ENCODE assay signal across 12 cellular contexts in the genomic region with DNA sequence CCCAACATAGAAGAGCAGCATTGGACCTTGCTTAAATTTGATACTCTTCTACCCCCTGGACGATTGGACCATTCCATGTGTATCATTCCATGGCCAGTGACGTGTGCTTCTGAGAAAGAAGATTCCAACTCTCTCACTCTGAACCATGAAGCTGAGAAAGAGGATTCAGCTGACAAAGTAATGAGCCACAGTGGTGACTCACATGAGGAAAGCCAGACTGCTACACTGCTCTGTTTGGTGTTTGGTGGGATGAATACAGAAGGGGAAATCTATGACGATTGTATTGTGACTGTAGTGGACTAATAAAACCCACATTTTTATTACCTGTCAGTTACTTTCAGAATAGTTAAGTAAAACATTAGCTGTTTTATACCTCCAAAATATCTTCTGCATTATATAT. TPM values are rescaled to one million over a fixed set of nuclear protein-coding genes. Genes with fewer than 3 reads are reported as not detected.
DNase-seq lines count a peak whose midpoint lies in the region; ATAC-seq and TF ChIP-seq lines count a peak whose summit lies in the region.
"Had no signal": no experiment of that assay in that cellular context is flagged by ENCODE, and none has a peak within 500 bp of the region (broad histone marks: within the 10 kb centered on the region; RNA-seq: fewer than 3 reads in every experiment).

No MANE protein-coding gene starts in this region.

- no peak overlapping the region for H2BK120ac ChIP-seq in H9 (ENCODE audit: low read depth, low read length, poor library complexity, severe bottlenecking)

- no peak overlapping the region for H3K4me2 ChIP-seq in H9 (ENCODE audit: insufficient read depth, insufficient read length, low read length)

- no peak for ATAC-seq in aorta (ENCODE audit: low FRiP score)
- no peak for ATAC-seq in naive thymus-derived CD8-positive, alpha-beta T cell
- ATAC-seq: gastrocnemius medialis, sciatic nerve had no signal

- H3K4me1 ChIP-seq in adipocyte (ENCODE audit: control insufficient read depth, insufficient read depth, low read length), result peaks cover 44% of the 10 kb centered on the region
- peaks cover 0 to 2% of the 10 kb centered on the region in 2 donors for H3K4me1 ChIP-seq in aorta (ENCODE audit: control insufficient read depth in 1 of 2, insufficient read depth in 2 of 2, low read length in 2 of 2)
- H3K4me1 ChIP-seq in H9 (ENCODE audit: insufficient read depth, low read length), result no peaks in the 10 kb centered on the region

- no peak overlapping the region for H2BK5ac ChIP-seq in H9 (ENCODE audit: insufficient read length, low read length)

- H3K18ac ChIP-seq in H9 (ENCODE audit: insufficient read length, low read depth, low read length), result no peak overlapping the region

- no peak overlapping the region for H3K23ac ChIP-seq in H9 (ENCODE audit: insufficient read length, low read depth, low read length)

- H3K9me3 ChIP-seq in adipocyte (ENCODE audit: control insufficient read depth, low read length), result no peaks in the 10 kb centered on the region
- H3K9me3 ChIP-seq in aorta (ENCODE audit: control insufficient read depth, low read length), result no peaks in the 10 kb centered on the region
- no peaks in the 10 kb centered on the region for H3K9me3 ChIP-seq in H9 (ENCODE audit: control insufficient read depth, low read depth, low read length)
- H3K9me3 ChIP-seq: gastrocnemius medialis had no signal

- WGBS in aorta, 2 donors, result 52 to 55% methylated on average over 3 of the region's 3 CpGs
- WGBS in H9 (ENCODE audit: extremely low coverage, insufficient read length, low lambda C conversion rate), result no CpG with 5 or more reads among the region's 3 CpGs

- H2AFZ ChIP-seq in H9 (ENCODE audit: low read length), result no peak overlapping the region

- H3K9ac ChIP-seq in adipocyte (ENCODE audit: low read length), result no peak overlapping the region
- no peak overlapping the region for H3K9ac ChIP-seq in H9 (ENCODE audit: extremely low read depth, insufficient read length, low read length)

- no peak for TF ChIP-seq CTCF in 22Rv1 (IDR thresholded peaks at IDR 0.05)
- TF ChIP-seq CTCF in H9 (conservative IDR thresholded peaks at IDR 0.05), result no peak

- peaks cover 21 to 43% (median 40%) of the 10 kb centered on the region in 4 donors for H3K4me1 Mint-ChIP-seq in naive thymus-derived CD8-positive, alpha-beta T cell
- H3K4me1 Mint-ChIP-seq in H9, result peaks cover 11 to 15% of the 10 kb centered on the region in 2 experiments

- H2AK5ac ChIP-seq in H9 (ENCODE audit: insufficient read length, low read length), result no peak overlapping the region

- H4K20me1 ChIP-seq in H9 (ENCODE audit: control insufficient read depth, insufficient read depth, insufficient read length), result no peaks in the 10 kb centered on the region

- H3K23me2 ChIP-seq in H9 (ENCODE audit: insufficient read length, low read depth, low read length, poor library complexity, severe bottlenecking), result no peaks in the 10 kb centered on the region

- no peak overlapping the region for H2BK12ac ChIP-seq in H9 (ENCODE audit: insufficient read length, low read depth, low read length)

- CTCF ChIA-PET in HEK293T (lab: Yijun Ruan, JAX), result no interaction called here

- H3K79me2 ChIP-seq in H9 (ENCODE audit: insufficient read depth, low read length), result peaks cover 1% of the 10 kb centered on the region; the same call in 1 of the 2 replicates

- H3K27ac Mint-ChIP-seq in naive thymus-derived CD8-positive, alpha-beta T cell, result peak overlapping the region in 4 of 10 donors; percentile 52 to 75 (median 58)
- H3K27ac Mint-ChIP-seq in H9, result peak overlapping the region in 1 of 3 experiments; percentile 17; a peak in 3 of 7 replicates
- H3K27ac Mint-ChIP-seq: activated CD4-positive, alpha-beta T cell treated with anti-CD3 and anti-CD28 coated beads, Interleukin-2, amount 10 ng/mL, durations not matched to agents 24 days and 14 days had no signal

- H3K56ac ChIP-seq in H9 (ENCODE audit: insufficient read length, low read depth, low read length), result no peak overlapping the region

- no peak overlapping the region for H2BK15ac ChIP-seq in H9 (ENCODE audit: low read depth, low read length)

- no peak overlapping the region for H2BK20ac ChIP-seq in H9 (ENCODE audit: low read depth, low read length, poor library complexity, severe bottlenecking)

- peaks cover 4 to 94% (median 31%) of the 10 kb centered on the region in 3 donors for H3K36me3 Mint-ChIP-seq in naive thymus-derived CD8-positive, alpha-beta T cell
- H3K36me3 Mint-ChIP-seq in H9 (ENCODE audit: insufficient read depth in 1 of 3, low read depth in 3 of 3), result peaks cover 34 to 58% (median 47%) of the 10 kb centered on the region in 3 experiments

- H4K8ac ChIP-seq in H9 (replicated peaks; ENCODE audit: insufficient read length, low read depth, low read length), result no peak overlapping the region

- no peak overlapping the region for H3K4ac ChIP-seq in H9 (ENCODE audit: low read depth, low read length)

- H3K4me3 ChIP-seq in adipocyte (ENCODE audit: low read length) (no peak overlapping the region), aorta (ENCODE audit: low read length in 2 of 2) (no peak overlapping the region)
- H3K4me3 ChIP-seq: gastrocnemius medialis had no signal

- H4K5ac ChIP-seq in H9 (ENCODE audit: insufficient read length, low read depth, low read length), result no peak overlapping the region

- H3K4me3 Mint-ChIP-seq in naive thymus-derived CD8-positive, alpha-beta T cell, result no peak overlapping the region
- H3K4me3 Mint-ChIP-seq in H9, result no peak overlapping the region
- H3K4me3 Mint-ChIP-seq: activated CD4-positive, alpha-beta T cell treated with anti-CD3 and anti-CD28 coated beads, Interleukin-2, amount 10 ng/mL, durations not matched to agents 24 days and 14 days had no signal

- H3K79me1 ChIP-seq in H9 (ENCODE audit: insufficient read depth, low read depth, low read length, poor library complexity, severe bottlenecking), result no peaks in the 10 kb centered on the region

- peak; percentile 62 for DNase-seq in H4 (ENCODE audit: low spot score)
- DNase-seq in adipocyte (ENCODE audit: low read depth), result peak; percentile 90
- DNase-seq in kidney tubule cell (ENCODE audit: low spot score), result peak; percentile 95
- DNase-seq in aorta, result no peak
- DNase-seq in HEK293T (ENCODE audit: extremely low spot score), result no peak
- DNase-seq in naive thymus-derived CD8-positive, alpha-beta T cell, result no peak
- DNase-seq in H9, result no peak
- DNase-seq: activated CD4-positive, alpha-beta T cell treated with anti-CD3 and anti-CD28 coated beads, Interleukin-2, amount 10 ng/mL, durations not matched to agents 24 days and 14 days; gastrocnemius medialis; NCI-H187 treated with DMSO at 0.1 percent for 48 hours had no signal

- H3K14ac ChIP-seq in H9 (ENCODE audit: insufficient read depth, low read length), result no peak overlapping the region

- intact Hi-C loops in aorta (cut with DNase I), result no loop called here

- POLR2A ChIA-PET in HEK293T (lab: Yijun Ruan, JAX), result no interaction called here
- POLR2A ChIA-PET in naive thymus-derived CD8-positive, alpha-beta T cell (lab: Charles Lee), result interaction anchor here (0.6 kb wide), 1 partner anchor 100 kb away, joined by 3 read pairs; no protein-coding TSS in a partner anchor

- H3K27me3 Mint-ChIP-seq in naive thymus-derived CD8-positive, alpha-beta T cell, result no peaks in the 10 kb centered on the region
- H3K27me3 Mint-ChIP-seq in H9 (ENCODE audit: low read depth), result no peaks in the 10 kb centered on the region
- H3K27me3 Mint-ChIP-seq: activated CD4-positive, alpha-beta T cell treated with anti-CD3 and anti-CD28 coated beads, Interleukin-2, amount 10 ng/mL, durations not matched to agents 24 days and 14 days had no signal

- H3K27me3 ChIP-seq in adipocyte (replicated peaks; ENCODE audit: control insufficient read depth, insufficient read depth, low read length) (no peaks in the 10 kb centered on the region), aorta (ENCODE audit: control insufficient read depth in 1 of 2, insufficient read depth in 2 of 2, low read length in 1 of 2) (no peaks in the 10 kb centered on the region), H9 (ENCODE audit: insufficient read depth, low read length) (no peaks in the 10 kb centered on the region)
- H3K27me3 ChIP-seq: gastrocnemius medialis had no signal

- no peak overlapping the region for H3T11ph ChIP-seq in H9 (ENCODE audit: low read length)

- H4K91ac ChIP-seq in H9 (ENCODE audit: insufficient read length, low read depth, low read length), result no peak overlapping the region

- H3K27ac ChIP-seq in 22Rv1 (peak overlapping the region; percentile 32), aorta (ENCODE audit: low read depth in 1 of 2, low read length in 2 of 2) (no peak overlapping the region), H9 (ENCODE audit: insufficient read length, low read depth, low read length) (no peak overlapping the region)

- H3K9me3 Mint-ChIP-seq in naive thymus-derived CD8-positive, alpha-beta T cell, result no peaks in the 10 kb centered on the region
- no peaks in the 10 kb centered on the region for H3K9me3 Mint-ChIP-seq in H9
- H3K9me3 Mint-ChIP-seq: activated CD4-positive, alpha-beta T cell treated with anti-CD3 and anti-CD28 coated beads, Interleukin-2, amount 10 ng/mL, durations not matched to agents 24 days and 14 days had no signal

- H3K36me3 ChIP-seq in adipocyte (ENCODE audit: control insufficient read depth, insufficient read depth, low read length, severe bottlenecking) (peaks cover 59% of the 10 kb centered on the region), aorta (ENCODE audit: control insufficient read depth in 1 of 2, insufficient read depth in 2 of 2, low read length in 1 of 2) (peaks cover 0 to 8% of the 10 kb centered on the region in 2 donors)

RNA-seq across cellular contexts. Expression of a gene that starts 7.5 kb away (rescaled TPM):
- total RNA-seq in H4 (2014; rRNA removed; shearing (Covaris generic)), result 66.1 and 77.5 TPM in 2 replicates
- total RNA-seq in aorta (100 to 1,000 TPM; 195 to 260 TPM), H9 (2021) (240 and 244 TPM in 2 replicates)
- 10 to 100 TPM; 87.9 to 97.8 TPM for polyA plus RNA-seq in aorta
- 10 to 100 TPM; 94.6 to 96.6 TPM for total RNA-seq in naive thymus-derived CD8-positive, alpha-beta T cell
- polyA plus RNA-seq in naive thymus-derived CD8-positive, alpha-beta T cell, result 100 to 1,000 TPM; 130 to 162 (median 143) TPM

RNA-seq across cellular contexts. Expression of a gene that starts 27.9 kb away (rescaled TPM):
- 20.3 and 23.1 TPM in 2 replicates for total RNA-seq in H4 (2014; rRNA removed; shearing (Covaris generic))
- 10 to 100 TPM; 61.5 to 67.7 TPM for total RNA-seq in aorta
- polyA plus RNA-seq in aorta, result 10 to 100 TPM in 1 of 2 donors, 1 to 10 TPM in 1; 6.5 to 10.3 TPM
- 10 to 100 TPM; 63.5 to 77.6 TPM for total RNA-seq in naive thymus-derived CD8-positive, alpha-beta T cell
- polyA plus RNA-seq in naive thymus-derived CD8-positive, alpha-beta T cell, result 10 to 100 TPM; 43.7 to 50.7 (median 48.5) TPM
- total RNA-seq in H9 (2021), result 39.2 and 39.5 TPM in 2 replicates

RNA-seq across cellular contexts. Expression of a gene that starts 33.3 kb away (rescaled TPM):
- 24.3 and 37.4 TPM in 2 replicates for total RNA-seq in H4 (2014; rRNA removed; shearing (Covaris generic))
- 10 to 100 TPM; 14.3 to 15.4 TPM for total RNA-seq in aorta
- 10 to 100 TPM; 12.9 to 30.4 TPM for polyA plus RNA-seq in aorta
- total RNA-seq in naive thymus-derived CD8-positive, alpha-beta T cell, result 10 to 100 TPM; 13.1 TPM
- 10 to 100 TPM; 29.4 to 44.2 (median 32.7) TPM for polyA plus RNA-seq in naive thymus-derived CD8-positive, alpha-beta T cell
- 21.8 and 24.4 TPM in 2 replicates for total RNA-seq in H9 (2021)

RNA-seq across cellular contexts. Expression of a gene that starts 44.1 kb away (rescaled TPM):
- total RNA-seq in H4 (2014; rRNA removed; shearing (Covaris generic)), result 53.8 and 54.8 TPM in 2 replicates
- total RNA-seq in aorta, result 10 to 100 TPM; 36.0 to 47.0 TPM
- 10 to 100 TPM; 22.5 to 26.9 TPM for polyA plus RNA-seq in aorta
- 10 to 100 TPM; 51.9 to 59.0 TPM for total RNA-seq in naive thymus-derived CD8-positive, alpha-beta T cell
- polyA plus RNA-seq in naive thymus-derived CD8-positive, alpha-beta T cell, result 10 to 100 TPM; 47.2 to 55.9 (median 51.6) TPM
- total RNA-seq in H9 (2021), result 48.0 and 53.3 TPM in 2 replicates

Comparison
In these comparisons a context has a peak if more than half of its experiments do, and no peak if none do; other contexts are left out.
1. DNase-seq: peak in H4 (single experiment), adipocyte (single experiment) and kidney tubule cell (single experiment); none in aorta (0 of 2), HEK293T (single experiment), naive thymus-derived CD8-positive, alpha-beta T cell (0 of 10) and H9 (single experiment).